9 cellular contexts compared by ENCODE assay signal in the genomic region with DNA sequence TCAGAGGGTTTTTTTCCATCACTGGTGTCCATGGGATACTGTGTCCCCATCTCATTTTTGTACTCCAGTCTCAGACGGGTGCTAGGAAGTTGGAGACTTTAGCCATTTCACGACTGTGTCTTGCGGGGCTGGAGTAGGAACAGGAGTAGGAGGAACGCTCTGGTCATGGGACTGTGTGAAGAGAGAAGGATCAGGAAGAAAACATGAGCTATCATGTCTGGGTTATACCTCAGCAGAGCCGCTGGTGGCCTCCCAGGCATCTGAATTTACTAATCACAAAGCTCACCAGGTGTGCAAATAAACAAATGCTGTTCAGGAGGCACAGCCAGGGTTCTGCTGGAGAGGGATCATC.
DNase-seq lines count a peak whose midpoint lies in the region; ATAC-seq and TF ChIP-seq lines count a peak whose summit lies in the region.
"Had no signal": no experiment of that assay in that cellular context is flagged by ENCODE, and none has a peak within 500 bp of the region (broad histone marks: within the 10 kb centered on the region; RNA-seq: fewer than 3 reads in every experiment).

No MANE protein-coding gene starts in this region.

- peaks cover 4% of the 10 kb centered on the region for H3K36me3 Mint-ChIP-seq in nephron progenitor cell (ENCODE audit: low read depth)

- peaks cover 97% of the 10 kb centered on the region for H3K79me2 ChIP-seq in HCT116 (ENCODE audit: insufficient read depth, low read length)

- no peak overlapping the region for H3K27ac Mint-ChIP-seq in nephron progenitor cell

- TF ChIP-seq CTCF in HCT116 (IDR thresholded peaks at IDR 0.05 in 2 of 3, conservative IDR thresholded peaks at IDR 0.05 in 1 of 3; ENCODE audit: borderline replicate concordance in 1 of 3, insufficient read depth in 1 of 3, low read depth in 2 of 3, low read length in 2 of 3) (no peak), Panc1 (IDR thresholded peaks at IDR 0.05) (no peak), fibroblast of villous mesenchyme (IDR thresholded peaks at IDR 0.05; ENCODE audit: insufficient read depth, low read depth, low read length) (no peak), nephron progenitor cell (IDR thresholded peaks at IDR 0.05) (no peak)

- peaks cover 44 to 74% of the 10 kb centered on the region in 2 experiments for H3K4me1 ChIP-seq in HCT116 (ENCODE audit: control insufficient read depth in 1 of 2, insufficient read depth in 2 of 2, low read length in 2 of 2)
- peaks cover 81% of the 10 kb centered on the region for H3K4me1 ChIP-seq in Panc1 (ENCODE audit: control insufficient read depth, insufficient read depth, low read length)
- H3K4me1 ChIP-seq in stomach smooth muscle (ENCODE audit: control insufficient read depth, insufficient read depth, low read length): peaks cover 46% of the 10 kb centered on the region

- peak overlapping the region; percentile 75 for H3K4me2 ChIP-seq in HCT116 (ENCODE audit: low read length)

- BruUV-seq in HCT116 (replicated peaks; lab: Mats Ljungman, UMichigan): no TSS peak
- no TSS peak for BruUV-seq in Panc1 (replicated peaks; lab: Mats Ljungman, UMichigan)

- H3K36me3 ChIP-seq in HCT116 (ENCODE audit: control insufficient read depth in 1 of 2, insufficient read depth in 2 of 2, low read length in 2 of 2) (no peaks in the 10 kb centered on the region), Panc1 (ENCODE audit: control insufficient read depth, insufficient read depth, low read length) (no peaks in the 10 kb centered on the region), stomach smooth muscle (ENCODE audit: control insufficient read depth in 2 of 2, insufficient read depth in 2 of 2, low read length in 2 of 2) (no peaks in the 10 kb centered on the region)

- no peak overlapping the region for H2AFZ ChIP-seq in HCT116 (ENCODE audit: low read depth, low read length, poor library complexity, severe bottlenecking)

- POLR2A ChIA-PET in HCT116 (lab: Charles Lee) (no interaction called here), Panc1 (lab: Charles Lee) (interaction anchor here (0.6 to 0.9 kb wide), 2 partner anchors 63 to 1756 kb away, joined by 3 to 10 read pairs; no protein-coding TSS in a partner anchor)

- peak overlapping the region; percentile 44 for H3K27ac ChIP-seq in HCT116 (ENCODE audit: low read depth, low read length)
- H3K27ac ChIP-seq in Panc1 (ENCODE audit: low read length): peak overlapping the region; percentile 82
- peak overlapping the region; percentile 66 for H3K27ac ChIP-seq in stomach smooth muscle (ENCODE audit: low read length)

- no peaks in the 10 kb centered on the region for H3K9me3 Mint-ChIP-seq in nephron progenitor cell

- peaks cover 81% of the 10 kb centered on the region for H3K4me1 Mint-ChIP-seq in nephron progenitor cell

- H3K27me3 Mint-ChIP-seq in nephron progenitor cell (ENCODE audit: low read depth, poor library complexity): peaks cover 3% of the 10 kb centered on the region

- H3K4me3 ChIP-seq in HCT116 (replicated peaks in 1 of 2; ENCODE audit: low read depth in 1 of 2, low read length in 2 of 2) (no peak overlapping the region), Panc1 (ENCODE audit: low read depth in 2 of 2, low read length in 2 of 2) (no peak overlapping the region), fibroblast of villous mesenchyme (ENCODE audit: low read depth, low read length) (peak overlapping the region; percentile 9), stomach smooth muscle (ENCODE audit: low read length in 2 of 2) (peak overlapping the region in 1 of 2 donors; percentile 44)

- H3K9ac ChIP-seq in HCT116 (ENCODE audit: low read length) (peak overlapping the region; percentile 51), stomach smooth muscle (ENCODE audit: low read length in 2 of 2) (no peak overlapping the region)

- intact Hi-C loops in HCT116 (cut with micrococcal nuclease): no loop called here
- intact Hi-C loops in Panc1 (cut with micrococcal nuclease; ENCODE audit: unreplicated experiment): no loop called here

- H3K4me3 Mint-ChIP-seq in nephron progenitor cell: no peak overlapping the region

- RAD21 ChIA-PET in HCT116 (lab: Charles Lee; ENCODE audit: low non-redundant PET in 1 of 2, low total read pairs in 2 of 2, uncharacterized antibody in 2 of 2, unreplicated experiment in 2 of 2): no interaction called here

- peak; percentile 4 for ATAC-seq in HCT116
- ATAC-seq in Panc1: peak; percentile 28
- ATAC-seq in HG03097 (IDR thresholded peaks at IDR 0.05; ENCODE audit: low FRiP score, unreplicated experiment): no peak
- ATAC-seq in GM21360 (IDR thresholded peaks at IDR 0.05; ENCODE audit: unreplicated experiment): no peak

- no peak for DNase-seq in HCT116 (ENCODE audit: low read depth, low spot score)
- no peak for DNase-seq in Panc1 (ENCODE audit: low read depth, low spot score)
- DNase-seq in fibroblast of villous mesenchyme (ENCODE audit: low read depth): peak; percentile 56
- DNase-seq in nephron progenitor cell: no peak
- no peak for DNase-seq in NCI-H524 treated with DMSO at 0.1 percent for 48 hours (lab: John Stamatoyannopoulos, UW)
- DNase-seq: T-helper 2 cell had no signal

- no peaks in the 10 kb centered on the region for H3K9me2 ChIP-seq in HCT116 (ENCODE audit: insufficient read depth)

- H4K20me1 ChIP-seq in HCT116 (ENCODE audit: insufficient read depth): peaks cover 6% of the 10 kb centered on the region; the same call in 1 of the 2 replicates

- CTCF ChIA-PET in HCT116 (lab: Charles Lee): no interaction called here
- CTCF ChIA-PET in Panc1 (lab: Charles Lee): interaction anchor here (0.6 kb wide), 1 partner anchor 89 kb away, joined by 5 read pairs; no protein-coding TSS in a partner anchor

- no peak for TF ChIP-seq POLR2A in HCT116 (IDR thresholded peaks at IDR 0.05; ENCODE audit: borderline replicate concordance, extremely low read depth, insufficient read depth, insufficient read length)

- in situ Hi-C loops in Panc1 (cut with HindIII; ENCODE audit: low pct_unique_long_range_greater_than_20kb, low sequenced_read_pairs): no loop called here

- TF ChIP-seq RAD21 in HCT116 (IDR thresholded peaks at IDR 0.05; ENCODE audit: low read depth): no peak

- H3K27me3 ChIP-seq in HCT116 (ENCODE audit: insufficient read depth, low read length) (no peaks in the 10 kb centered on the region), Panc1 (ENCODE audit: control insufficient read depth, insufficient read depth, low read length) (no peaks in the 10 kb centered on the region), stomach smooth muscle (ENCODE audit: control insufficient read depth in 1 of 2, insufficient read depth in 2 of 2, low read length in 2 of 2) (no peaks in the 10 kb centered on the region)

- no peaks in the 10 kb centered on the region for H3K9me3 ChIP-seq in HCT116 (ENCODE audit: control insufficient read depth in 1 of 2, insufficient read depth in 1 of 2, low read depth in 1 of 2, low read length in 2 of 2)
- no peaks in the 10 kb centered on the region for H3K9me3 ChIP-seq in Panc1 (ENCODE audit: control insufficient read depth, insufficient read depth, low read depth, low read length)
- H3K9me3 ChIP-seq in stomach smooth muscle (ENCODE audit: control insufficient read depth in 2 of 2, low read length in 2 of 2): no peaks in the 10 kb centered on the region

TF ChIP-seq in HCT116, 20 proteins besides CTCF, POLR2A, EP300 and RAD21:
- TF ChIP-seq CBX3 (IDR thresholded peaks at IDR 0.05; ENCODE audit: low read depth) (no peak), POLR2AphosphoS5 (IDR thresholded peaks at IDR 0.05; ENCODE audit: low read depth, low read length) (no peak), SIN3A (IDR thresholded peaks at IDR 0.05; ENCODE audit: low read depth) (no peak), JUND (IDR thresholded peaks at IDR 0.05) (no peak), EZH2phosphoT487 (IDR thresholded peaks at IDR 0.05; ENCODE audit: borderline replicate concordance) (no peak)
- TF ChIP-seq, protein P1, sequence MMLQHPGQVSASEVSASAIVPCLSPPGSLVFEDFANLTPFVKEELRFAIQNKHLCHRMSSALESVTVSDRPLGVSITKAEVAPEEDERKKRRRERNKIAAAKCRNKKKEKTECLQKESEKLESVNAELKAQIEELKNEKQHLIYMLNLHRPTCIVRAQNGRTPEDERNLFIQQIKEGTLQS (IDR thresholded peaks at IDR 0.05): no peak

Comparison
In these comparisons a context has a peak if more than half of its experiments do, and no peak if none do; other contexts are left out.
1. ATAC-seq: peak in HCT116 (single experiment) and Panc1 (single experiment); none in HG03097 (single experiment) and GM21360 (single experiment).
2. Peak in every context shown above with its lines, with median percentiles within 50 percentile points of each other: H3K27ac ChIP-seq.